17 cellular contexts compared by ENCODE assay signal in genomic region chr12:14772946-14773345, GRCh38. TPM values are rescaled to one million over a fixed set of nuclear protein-coding genes. Genes with fewer than 3 reads are reported as not detected.
DNase-seq lines count a peak whose midpoint lies in the region; ATAC-seq, FAIRE-seq and TF ChIP-seq lines count a peak whose summit lies in the region.
"Had no signal": no experiment of that assay in that cellular context is flagged by ENCODE, and none has a peak within 500 bp of the region (broad histone marks: within the 10 kb centered on the region; RNA-seq: fewer than 3 reads in every experiment).

No MANE protein-coding gene starts in this region.

- H2BK15ac ChIP-seq in H1 (ENCODE audit: low read length) (no peak overlapping the region), mesenchymal stem cell (ENCODE audit: low read depth, poor library complexity, severe bottlenecking) (no peak overlapping the region)

- H3K18ac ChIP-seq in H1 (ENCODE audit: extremely low read depth, low read length) (no peak overlapping the region), mesenchymal stem cell (ENCODE audit: low read depth in 1 of 2, low read length in 2 of 2) (no peak overlapping the region)

- no peaks in the 10 kb centered on the region for H3K36me3 ChIP-seq in PC-3 (ENCODE audit: low read depth, low read length)
- H3K36me3 ChIP-seq in H1 (ENCODE audit: control insufficient read depth in 2 of 4, insufficient read depth in 4 of 4, low read length in 3 of 4) = no peaks in the 10 kb centered on the region
- H3K36me3 ChIP-seq in osteoblast (ENCODE audit: insufficient read depth, low read length) = no peaks in the 10 kb centered on the region
- H3K36me3 ChIP-seq in mesenchymal stem cell (ENCODE audit: control insufficient read depth in 1 of 2, insufficient read depth in 2 of 2, low read depth in 1 of 2, low read length in 2 of 2) = no peaks in the 10 kb centered on the region
- H3K36me3 ChIP-seq: colonic mucosa, HAP-1, MG63, vagina had no signal

- H3K23me2 ChIP-seq in H1 (ENCODE audit: low read depth, low read length) = peaks cover 4% of the 10 kb centered on the region

- peak overlapping the region; percentile 94 for H2AFZ ChIP-seq in PC-3 (ENCODE audit: low read length)
- no peak overlapping the region for H2AFZ ChIP-seq in H1 (ENCODE audit: low read length)
- H2AFZ ChIP-seq in osteoblast (ENCODE audit: low read length) = no peak overlapping the region
- no peak overlapping the region for H2AFZ ChIP-seq in mesenchymal stem cell (ENCODE audit: low read depth, low read length)

- no peak overlapping the region for H3K23ac ChIP-seq in H1 (ENCODE audit: insufficient read length)
- H3K23ac ChIP-seq in mesenchymal stem cell (ENCODE audit: low read length in 2 of 2) = no peak overlapping the region

- no peak for TF ChIP-seq EP300 in H1 (IDR thresholded peaks at IDR 0.05; ENCODE audit: borderline replicate concordance in 1 of 2, low read depth in 2 of 2, low read length in 2 of 2)

- no peaks in the 10 kb centered on the region for H3K9me2 ChIP-seq in PC-3 (replicated peaks; ENCODE audit: low read length)

- H3K9ac ChIP-seq in PC-3 (ENCODE audit: low read length) (peak overlapping the region; percentile 55), H1 (replicated peaks in 1 of 4; ENCODE audit: extremely low read depth in 1 of 4, low read depth in 3 of 4, low read length in 3 of 4) (no peak overlapping the region), mesenchymal stem cell (ENCODE audit: low read length) (no peak overlapping the region)

- H4K8ac ChIP-seq in H1 (ENCODE audit: extremely low read depth, insufficient read depth, low read length) (no peak overlapping the region), mesenchymal stem cell (ENCODE audit: low read length) (no peak overlapping the region)

- H4K20me1 ChIP-seq in PC-3 (ENCODE audit: low read length) (no peaks in the 10 kb centered on the region; the same call in 1 of the 2 replicates), H1 (replicated peaks in 1 of 2; ENCODE audit: control insufficient read depth in 1 of 2, insufficient read depth in 2 of 2, low read length in 2 of 2) (peaks cover 0 to 8% of the 10 kb centered on the region in 2 experiments), osteoblast (ENCODE audit: insufficient read depth, low read length) (peaks cover 3% of the 10 kb centered on the region)

- no peak overlapping the region for H2BK120ac ChIP-seq in H1 (replicated peaks; ENCODE audit: low read depth, low read length)
- H2BK120ac ChIP-seq in mesenchymal stem cell (ENCODE audit: low read depth, low read length) = no peak overlapping the region

- H3K14ac ChIP-seq in H1 (ENCODE audit: insufficient read length) (no peak overlapping the region), mesenchymal stem cell (ENCODE audit: low read length in 2 of 2) (no peak overlapping the region)

- TF ChIP-seq POLR2A in H1 (IDR thresholded peaks at IDR 0.05; ENCODE audit: control extremely low read depth in 1 of 2, low read depth in 2 of 2, low read length in 2 of 2) (no peak), GM12891 (IDR thresholded peaks at IDR 0.05; ENCODE audit: low read depth, low read length) (no peak)

- H3K4me1 ChIP-seq in PC-3 (ENCODE audit: insufficient read depth, low read length) (peaks cover 45% of the 10 kb centered on the region), H1 (replicated peaks in 1 of 4; ENCODE audit: control insufficient read depth in 3 of 4, insufficient read depth in 4 of 4, low read length in 3 of 4) (peaks cover 0 to 3% (median 0%) of the 10 kb centered on the region in 4 experiments; a peak in 1 of 7 replicates), osteoblast (ENCODE audit: insufficient read depth, low read length) (peaks cover 32% of the 10 kb centered on the region), mesenchymal stem cell (ENCODE audit: control insufficient read depth, insufficient read depth, low read depth, low read length) (peaks cover 6% of the 10 kb centered on the region)

- peaks cover 43% of the 10 kb centered on the region for H3K36me3 Mint-ChIP-seq in activated T-cell treated with anti-CD3 and anti-CD28 coated beads, Interleukin-2, amount 50 U/mL, for 24 hours (ENCODE audit: low read depth)

- no peak overlapping the region for H3K27ac Mint-ChIP-seq in activated T-cell treated with anti-CD3 and anti-CD28 coated beads, Interleukin-2, amount 50 U/mL, for 24 hours

- H3K9me3 Mint-ChIP-seq in activated T-cell treated with anti-CD3 and anti-CD28 coated beads, Interleukin-2, amount 50 U/mL, for 24 hours = no peaks in the 10 kb centered on the region

- H3K27me3 Mint-ChIP-seq in activated T-cell treated with anti-CD3 and anti-CD28 coated beads, Interleukin-2, amount 50 U/mL, for 24 hours = no peaks in the 10 kb centered on the region

- no TSS peak for BruUV-seq in PC-3 (replicated peaks; lab: Mats Ljungman, UMichigan)

- FAIRE-seq in H1 (lab: Jason Lieb, UNC) = no peak
- no peak for FAIRE-seq in GM12891 (lab: Jason Lieb, UNC)

- H3K79me2 ChIP-seq in PC-3 (ENCODE audit: low read length) (peaks cover 52% of the 10 kb centered on the region), H1 (ENCODE audit: control insufficient read depth in 1 of 2, insufficient read depth in 2 of 2, low read length in 2 of 2) (peaks cover 0 to 27% of the 10 kb centered on the region in 2 experiments; a peak in 2 of 4 replicates), osteoblast (ENCODE audit: insufficient read depth, low read length) (peaks cover 34% of the 10 kb centered on the region)

- H4K5ac ChIP-seq in H1 (ENCODE audit: insufficient read length, low read depth, low read length) = peak overlapping the region; percentile 26

- no peak overlapping the region for H4K91ac ChIP-seq in H1 (replicated peaks; ENCODE audit: insufficient read length, low read length)
- H4K91ac ChIP-seq in mesenchymal stem cell (ENCODE audit: low read length) = no peak overlapping the region

- H3K4ac ChIP-seq in H1 (replicated peaks; ENCODE audit: insufficient read length, low read depth, low read length) = no peak overlapping the region
- H3K4ac ChIP-seq in mesenchymal stem cell (ENCODE audit: low read depth in 1 of 2, low read length in 2 of 2) = no peak overlapping the region

- H3K27me3 ChIP-seq in PC-3 (ENCODE audit: low read length) = no peaks in the 10 kb centered on the region
- no peaks in the 10 kb centered on the region for H3K27me3 ChIP-seq in H1 (replicated peaks in 1 of 4; ENCODE audit: control insufficient read depth in 3 of 4, extremely low read depth in 1 of 4, insufficient read depth in 3 of 4, low read length in 3 of 4)
- no peaks in the 10 kb centered on the region for H3K27me3 ChIP-seq in osteoblast (ENCODE audit: insufficient read depth, low read length)
- H3K27me3 ChIP-seq in mesenchymal stem cell (ENCODE audit: control insufficient read depth in 1 of 2, insufficient read depth in 1 of 2, low read length in 2 of 2) = no peaks in the 10 kb centered on the region
- H3K27me3 ChIP-seq: colonic mucosa, MG63, vagina had no signal

- no peak overlapping the region for H3K56ac ChIP-seq in H1 (replicated peaks; ENCODE audit: insufficient read length, low read depth, low read length)

- intact Hi-C loops in PC-3 (cut with micrococcal nuclease) = no loop called here

- H3K79me1 ChIP-seq in H1 (ENCODE audit: low read depth, low read length) = no peaks in the 10 kb centered on the region
- peaks cover 4% of the 10 kb centered on the region for H3K79me1 ChIP-seq in mesenchymal stem cell (replicated peaks; ENCODE audit: low read length, poor library complexity, severe bottlenecking)

- no peaks in the 10 kb centered on the region for H3F3A ChIP-seq in PC-3 (ENCODE audit: low read length, unreplicated experiment)

- ATAC-seq in PC-3 = no peak

- peak overlapping the region; percentile 95 for H3K4me3 Mint-ChIP-seq in activated T-cell treated with anti-CD3 and anti-CD28 coated beads, Interleukin-2, amount 50 U/mL, for 24 hours

- 76% methylated on average over 5 of the region's 5 CpGs; no CpG with 5 or more reads in 1 of the 2 experiments for WGBS in H1 (ENCODE audit: extremely low coverage in 1 of 2, insufficient coverage in 1 of 2, insufficient read length in 1 of 2, insufficient replicate concordance in 2 of 2, low coverage in 1 of 2, low lambda C conversion rate in 2 of 2, missing lambda C conversion rate in 1 of 2), 2 experiments
- 73% methylated on average over 3 of the region's 5 CpGs for WGBS in mesenchymal stem cell

- POLR2A ChIA-PET in PC-3 (lab: Charles Lee; ENCODE audit: unreplicated experiment) (interaction anchor here (0.7 kb wide), 1 partner anchor 24 kb away, joined by 3 read pairs; no protein-coding TSS in a partner anchor), H1 (lab: Charles Lee; ENCODE audit: partially characterized antibody) (interaction anchor here (0.6 to 7.3 kb wide), 17 partner anchors 7 to 523 kb away, joined by 3 to 136 read pairs (median 12); partner anchors contain the start of genes C12orf60, GUCY2C and WBP11)

- TF ChIP-seq CTCF in PC-3 (conservative IDR thresholded peaks at IDR 0.05; ENCODE audit: low read depth, low read length) (no peak), H1 (IDR thresholded peaks at IDR 0.05; ENCODE audit: control extremely low read depth in 1 of 3, insufficient read depth in 1 of 3, low read depth in 1 of 3, low read length in 3 of 3) (no peak), osteoblast (IDR thresholded peaks at IDR 0.05; ENCODE audit: extremely low read depth, low read depth, low read length) (no peak)

- H3K4me2 ChIP-seq in PC-3 (ENCODE audit: low read length) (peak overlapping the region; percentile 89), H1 (ENCODE audit: insufficient read depth in 1 of 2, low read depth in 2 of 2, low read length in 2 of 2) (peak overlapping the region in 1 of 2 experiments; percentile 76; a peak in 1 of 4 replicates), osteoblast (ENCODE audit: insufficient read depth, low read length) (no peak overlapping the region), mesenchymal stem cell (ENCODE audit: low read length, poor library complexity, severe bottlenecking) (no peak overlapping the region)

- no peak for TF ChIP-seq RAD21 in H1 (IDR thresholded peaks at IDR 0.05 in 1 of 2, conservative IDR thresholded peaks at IDR 0.05 in 1 of 2; ENCODE audit: low read depth in 2 of 2, low read length in 2 of 2)

- H2AK5ac ChIP-seq in H1 (ENCODE audit: low read depth, low read length) (no peak overlapping the region), mesenchymal stem cell (ENCODE audit: low read length, severe bottlenecking) (no peak overlapping the region)

- CTCF ChIA-PET in PC-3 (lab: Charles Lee) = no interaction called here
- CTCF ChIA-PET in H1 (lab: Charles Lee; ENCODE audit: partially characterized antibody) = interaction anchor here (0.7 to 4.6 kb wide), 8 partner anchors 9 to 222 kb away, joined by 3 to 24 read pairs (median 6); no protein-coding TSS in a partner anchor

- no peak overlapping the region for H2BK5ac ChIP-seq in H1 (ENCODE audit: low read depth, low read length)
- no peak overlapping the region for H2BK5ac ChIP-seq in mesenchymal stem cell (ENCODE audit: low read depth, low read length, poor library complexity, severe bottlenecking)

- peak overlapping the region; percentile 92 for H3K4me3 ChIP-seq in PC-3 (ENCODE audit: low read length)
- H3K4me3 ChIP-seq in H1 (ENCODE audit: extremely low read depth in 1 of 4, insufficient read depth in 2 of 4, low read depth in 3 of 4, low read length in 4 of 4) = peak overlapping the region in 2 of 4 experiments; percentile 75 to 81; a peak in 3 of 8 replicates
- H3K4me3 ChIP-seq in osteoblast (ENCODE audit: insufficient read depth, low read length) = no peak overlapping the region
- no peak overlapping the region for H3K4me3 ChIP-seq in mesenchymal stem cell (ENCODE audit: insufficient read depth in 1 of 2, low read depth in 1 of 2, low read length in 2 of 2)
- H3K4me3 ChIP-seq: HAP-1, MG63 had no signal

- DNase-seq in activated T-cell treated with anti-CD3 and anti-CD28 coated beads, Interleukin-2, amount 50 U/mL, for 24 hours = no peak
- DNase-seq in activated T-cell treated with anti-CD3 and anti-CD28 coated beads, Interleukin-2, amount 50 U/mL, for 48 hours = no peak
- DNase-seq in PC-3 (no peak), H1 (ENCODE audit: low read depth in 1 of 2, low spot score in 2 of 2) (no peak), osteoblast (ENCODE audit: insufficient read length, low spot score, missing footprints) (peak; percentile 22), mesenchymal stem cell (no peak), NCI-H748 (lab: John Stamatoyannopoulos, UW; ENCODE audit: unreplicated experiment) (no peak), GM12891 (ENCODE audit: insufficient read length, low spot score) (no peak)
- DNase-seq: activated CD4-positive, alpha-beta T cell treated with anti-CD3 and anti-CD28 coated beads, Interleukin-2, amount 50 U/mL, for 48 hours; amniotic stem cell; colonic mucosa; EL; MG63; NCI-H2107 had no signal

- H3K4me1 Mint-ChIP-seq in activated T-cell treated with anti-CD3 and anti-CD28 coated beads, Interleukin-2, amount 50 U/mL, for 24 hours (ENCODE audit: low read depth) = peaks cover 64% of the 10 kb centered on the region

- no peak overlapping the region for H3K27ac ChIP-seq in PC-3 (ENCODE audit: low read length)
- no peak overlapping the region for H3K27ac ChIP-seq in H1 (ENCODE audit: low read depth, low read length)
- no peak overlapping the region for H3K27ac ChIP-seq in osteoblast (ENCODE audit: low read depth, low read length)
- H3K27ac ChIP-seq in mesenchymal stem cell (ENCODE audit: low read length, poor library complexity, severe bottlenecking) = no peak overlapping the region

- H2BK20ac ChIP-seq in H1 (ENCODE audit: low read length) = no peak overlapping the region

- H3K9me3 ChIP-seq in PC-3 (ENCODE audit: low read length) (no peaks in the 10 kb centered on the region), H1 (ENCODE audit: insufficient read depth in 2 of 2, low read depth in 1 of 2, low read length in 1 of 2) (no peaks in the 10 kb centered on the region), osteoblast (ENCODE audit: low read depth, low read length) (no peaks in the 10 kb centered on the region), mesenchymal stem cell (ENCODE audit: control insufficient read depth, low read length) (no peaks in the 10 kb centered on the region)
- H3K9me3 ChIP-seq: colonic mucosa, HAP-1, MG63, vagina had no signal

- H2BK12ac ChIP-seq in H1 (ENCODE audit: low read depth, low read length) = no peak overlapping the region
- H2BK12ac ChIP-seq in mesenchymal stem cell (ENCODE audit: low read length in 2 of 2) = no peak overlapping the region

RNA-seq across cellular contexts. Expression of gene WBP11, which starts 30.3 kb away (rescaled TPM):
- 20.0 and 21.4 TPM in 2 replicates for total RNA-seq in PC-3 (2014; rRNA removed)
- total RNA-seq in H1 (2021; fragmentation: NEBNext Ultra II Directional; extraction: Animal tissue kit (Norgen Biotek cat#: 25700)) = 122 and 134 TPM in 2 replicates
- 22.1 and 24.0 TPM in 2 replicates for polyA plus RNA-seq in H1 (2011; rRNA removed)
- 13.6 TPM for polyA plus RNA-seq in H1 (2011; cell fraction: cytosol; rRNA removed)
- polyA plus RNA-seq in H1 (2011; cell fraction: nucleus; rRNA removed) = 19.4 TPM
- polyA plus RNA-seq in H1 (2012, experiment 1 of 2) = 48.7 to 91.9 TPM (median 53.8 TPM) in 4 replicates
- polyA plus RNA-seq in H1 (2012, experiment 2 of 2) = 29.8 TPM
- 86.1 TPM for polyA plus RNA-seq in H1 (2013, experiment 1 of 2)
- 94.0 TPM for polyA plus RNA-seq in H1 (2013, experiment 2 of 2)
- polyA minus RNA-seq in H1 (2011; rRNA and poly(A)+ RNA removed) = 17.5 and 18.9 TPM in 2 replicates
- polyA minus RNA-seq in H1 (2011; cell fraction: cytosol; rRNA and poly(A)+ RNA removed) = 24.6 TPM
- polyA minus RNA-seq in H1 (2011; cell fraction: nucleus; rRNA and poly(A)+ RNA removed) = 23.2 TPM
- total RNA-seq in osteoblast = 10.3 and 19.5 TPM in 2 replicates
- 58.2 TPM for polyA plus RNA-seq in mesenchymal stem cell (2013, experiment 1 of 2)
- 50.6 TPM for polyA plus RNA-seq in mesenchymal stem cell (2013, experiment 2 of 2)
- 46.2 TPM for polyA plus RNA-seq in GM12891 (2012; ENCODE audit: low read depth, missing spikeins)

RNA-seq across cellular contexts. Expression of gene C12orf60, which starts 30.5 kb away (rescaled TPM):
- total RNA-seq in PC-3 (2014; rRNA removed) (0.29 and 0.47 TPM in 2 replicates), osteoblast (0.59 and 0.72 TPM in 2 replicates)
- total RNA-seq in H1 (2021; fragmentation: NEBNext Ultra II Directional; extraction: Animal tissue kit (Norgen Biotek cat#: 25700)) = 1.2 and 1.5 TPM in 2 replicates
- polyA plus RNA-seq in H1 (2011; rRNA removed) = 0.91 and 1.2 TPM in 2 replicates
- polyA plus RNA-seq in H1 (2011; cell fraction: cytosol; rRNA removed) = 1.2 TPM
- polyA plus RNA-seq in H1 (2011; cell fraction: nucleus; rRNA removed) = 1.4 TPM
- 0.55 to 1.5 TPM (median 0.97 TPM) in 4 replicates for polyA plus RNA-seq in H1 (2012, experiment 1 of 2)
- polyA plus RNA-seq in H1 (2012, experiment 2 of 2) = 0.56 TPM
- 1.8 TPM for polyA plus RNA-seq in H1 (2013, experiment 1 of 2)
- 1.6 TPM for polyA plus RNA-seq in H1 (2013, experiment 2 of 2)
- 0.88 and 1.0 TPM in 2 replicates for polyA minus RNA-seq in H1 (2011; rRNA and poly(A)+ RNA removed)
- polyA minus RNA-seq in H1 (2011; cell fraction: cytosol; rRNA and poly(A)+ RNA removed) = 1.1 TPM
- 2.7 TPM for polyA minus RNA-seq in H1 (2011; cell fraction: nucleus; rRNA and poly(A)+ RNA removed)
- polyA plus RNA-seq in mesenchymal stem cell (2013, experiment 1 of 2) = 1.8 TPM
- 1.4 TPM for polyA plus RNA-seq in mesenchymal stem cell (2013, experiment 2 of 2)
- polyA plus RNA-seq in GM12891 (2012; ENCODE audit: low read depth, missing spikeins) = 1.9 TPM

RNA-seq across cellular contexts. Expression of gene SMCO3, which starts 41.0 kb away (rescaled TPM):
- total RNA-seq in PC-3 (2014; rRNA removed) (not detected in 2 replicates), osteoblast (under 0.01 TPM in 1 of 2 replicates, not detected in the other)
- not detected in 2 replicates for total RNA-seq in H1 (2021; fragmentation: NEBNext Ultra II Directional; extraction: Animal tissue kit (Norgen Biotek cat#: 25700))
- polyA plus RNA-seq in H1 (2011; rRNA removed) = not detected in 2 replicates
- polyA plus RNA-seq in H1 (2011; cell fraction: cytosol; rRNA removed) = not detected
- not detected for polyA plus RNA-seq in H1 (2011; cell fraction: nucleus; rRNA removed)
- 0.08 TPM in 1 of 4 replicates, not detected in the others for polyA plus RNA-seq in H1 (2012, experiment 1 of 2)
- polyA plus RNA-seq in H1 (2012, experiment 2 of 2) = not detected
- not detected for polyA plus RNA-seq in H1 (2013, experiment 1 of 2)
- not detected for polyA plus RNA-seq in H1 (2013, experiment 2 of 2)
- not detected in 2 replicates for polyA minus RNA-seq in H1 (2011; rRNA and poly(A)+ RNA removed)
- not detected for polyA minus RNA-seq in H1 (2011; cell fraction: cytosol; rRNA and poly(A)+ RNA removed)
- not detected for polyA minus RNA-seq in H1 (2011; cell fraction: nucleus; rRNA and poly(A)+ RNA removed)
- 0.26 TPM for polyA plus RNA-seq in mesenchymal stem cell (2013, experiment 1 of 2)
- polyA plus RNA-seq in mesenchymal stem cell (2013, experiment 2 of 2) = 0.19 TPM
- polyA plus RNA-seq in GM12891 (2012; ENCODE audit: low read depth, missing spikeins) = 0.10 TPM
- total RNA-seq: colonic mucosa, mesenteric fat pad, vagina had no signal
